ENCODE assay signal across 8 cellular contexts in genomic region chr19:6530385-6531162, GRCh38. TPM values are rescaled to one million over a fixed set of nuclear protein-coding genes. Genes with fewer than 3 reads are reported as not detected.
DNase-seq lines count a peak whose midpoint lies in the region; TF ChIP-seq lines count a peak whose summit lies in the region.

TNFSF9 (plus strand) TSS chr19:6531026; CDS start chr19:6531037, 11 bp downstream.

- peak; percentile 38 for DNase-seq in DMS 273 treated with DMSO at 0.1 percent for 48 hours (lab: John Stamatoyannopoulos, UW)
- DNase-seq in HAP-1 (ENCODE audit: low spot score in 2 of 2), result peak; percentile 82 to 94
- peak; percentile 60 for DNase-seq in NCI-H1436 (lab: John Stamatoyannopoulos, UW)
- peak; percentile 89 for DNase-seq in WERI-Rb-1
- DNase-seq in T47D (ENCODE audit: low read depth in 1 of 2, low spot score in 1 of 2), result peak; percentile 90 to 93
- peak; percentile 87 for DNase-seq in iPS-NIHi11 (ENCODE audit: low spot score)
- DNase-seq in NCI-H1694 treated with DMSO at 0.1 percent for 48 hours (lab: John Stamatoyannopoulos, UW), result no peak

- H3K4me1 ChIP-seq in HAP-1 (peaks cover 12% of the 10 kb centered on the region), skeletal muscle tissue (ENCODE audit: control insufficient read depth in 3 of 3, insufficient read depth in 3 of 3, low read length in 3 of 3) (peaks cover 11 to 33% (median 31%) of the 10 kb centered on the region in 3 donors)

- H3K36me3 ChIP-seq in HAP-1 (replicated peaks) (peaks cover 9% of the 10 kb centered on the region), WERI-Rb-1 (peaks cover 4% of the 10 kb centered on the region), skeletal muscle tissue (ENCODE audit: control insufficient read depth in 3 of 3, insufficient read depth in 3 of 3, low read length in 3 of 3) (no peaks in the 10 kb centered on the region)

- no peak for TF ChIP-seq CTCF in WERI-Rb-1 (IDR thresholded peaks at IDR 0.05; ENCODE audit: low read depth, low read length)

- H3K27ac ChIP-seq in WERI-Rb-1 (peak within 1 kb of the TSS; percentile 63), skeletal muscle tissue (ENCODE audit: low read depth, low read length) (peak within 1 kb of the TSS; percentile 86)

- in situ Hi-C loops in HAP-1 (cut with MboI; ENCODE audit: low sequenced_read_pairs) (no loop called here), T47D (cut with HindIII; ENCODE audit: low pct_unique_long_range_greater_than_20kb, low sequenced_read_pairs) (no loop called here)

- no peaks in the 10 kb centered on the region for H3K27me3 ChIP-seq in HAP-1 (ENCODE audit: low read depth)
- H3K27me3 ChIP-seq in WERI-Rb-1 (ENCODE audit: insufficient read depth, low read depth, severe bottlenecking), result no peaks in the 10 kb centered on the region
- peaks cover 11 to 27% (median 14%) of the 10 kb centered on the region in 3 donors for H3K27me3 ChIP-seq in skeletal muscle tissue (ENCODE audit: control insufficient read depth in 3 of 3, insufficient read depth in 3 of 3, low read length in 3 of 3)

- no peaks in the 10 kb centered on the region for H3K9me3 ChIP-seq in HAP-1
- no peaks in the 10 kb centered on the region for H3K9me3 ChIP-seq in WERI-Rb-1 (ENCODE audit: severe bottlenecking)
- H3K9me3 ChIP-seq in skeletal muscle tissue (ENCODE audit: control insufficient read depth in 3 of 3, low read length in 3 of 3), result no peaks in the 10 kb centered on the region

- peak within 1 kb of the TSS; percentile 86 to 96 (median 94) for H3K9ac ChIP-seq in skeletal muscle tissue (ENCODE audit: low read depth in 1 of 3, low read length in 3 of 3)

- H3K4me3 ChIP-seq in HAP-1 (peak within 1 kb of the TSS; percentile 78), WERI-Rb-1 (ENCODE audit: low read depth, low read length) (peak within 1 kb of the TSS; percentile 82), skeletal muscle tissue (ENCODE audit: low read length in 3 of 3) (peak within 1 kb of the TSS; percentile 89 to 99 (median 95))

RNA-seq across cellular contexts. Expression of gene TNFSF9, which starts in this region (rescaled TPM):
- total RNA-seq in skeletal muscle tissue, result 1.0 TPM
